In the genomic region with DNA sequence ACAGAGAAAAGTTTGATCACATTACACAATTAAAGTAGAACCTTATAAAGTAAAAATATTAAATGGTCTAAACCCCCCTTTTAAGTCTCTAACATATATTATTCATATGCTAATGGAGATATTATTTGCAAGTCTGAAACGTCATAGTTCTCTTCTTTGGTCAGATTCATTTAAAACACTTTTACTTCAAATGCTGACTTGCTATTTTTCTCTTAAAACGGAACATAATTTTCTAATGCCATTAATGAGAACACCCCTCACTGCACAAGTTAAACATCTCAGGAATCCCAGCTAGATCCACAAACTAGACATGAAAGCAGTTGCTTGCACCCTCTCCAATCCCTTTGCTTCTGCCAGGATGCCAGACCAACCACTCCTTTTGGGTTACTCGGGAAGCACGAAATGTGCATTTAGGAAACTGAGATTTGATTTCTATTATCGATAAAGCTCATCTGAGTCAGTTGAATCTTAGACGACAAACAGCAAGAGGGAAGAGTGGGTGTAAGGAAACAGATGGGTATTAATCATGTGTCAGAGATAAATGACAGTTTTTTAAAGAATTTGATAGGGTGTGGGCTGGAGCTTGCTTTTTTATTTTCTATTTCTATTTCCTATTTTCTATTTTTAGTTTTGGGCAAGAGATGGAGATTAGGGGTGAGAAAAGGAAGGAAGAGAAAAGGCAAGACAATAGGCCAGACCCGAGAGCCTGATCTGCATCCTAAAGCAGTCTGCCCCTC, we compare ENCODE assay signal across 9 cellular contexts. TPM values are rescaled to one million over a fixed set of nuclear protein-coding genes. Genes with fewer than 3 reads are reported as not detected.
DNase-seq lines count a peak whose midpoint lies in the region; ATAC-seq, FAIRE-seq and TF ChIP-seq lines count a peak whose summit lies in the region.
"Had no signal": no experiment of that assay in that cellular context is flagged by ENCODE, and none has a peak within 500 bp of the region (broad histone marks: within the 10 kb centered on the region; RNA-seq: fewer than 3 reads in every experiment).

No MANE protein-coding gene starts in this region.

- H3K27ac ChIP-seq in MM.1S (ENCODE audit: low read length) (no peak overlapping the region), dorsolateral prefrontal cortex (peak overlapping the region in 53 of 59 donors; percentile 45 to 93 (median 86)), pancreas (no peak overlapping the region)

- WGBS in pancreas, 2 donors: 36 to 39% methylated on average over 7 of the region's 7 CpGs

- no peak for FAIRE-seq in pancreas (lab: Jason Lieb, UNC)

- H3K27me3 ChIP-seq in MM.1S (replicated peaks; ENCODE audit: insufficient read depth, low read length) (no peaks in the 10 kb centered on the region), dorsolateral prefrontal cortex (peaks cover 0 to 25% (median 0%) of the 10 kb centered on the region in 45 donors), pancreas (no peaks in the 10 kb centered on the region)

- H3K9ac ChIP-seq in MM.1S (ENCODE audit: low read length): peak overlapping the region; percentile 55; the same call in 1 of the 2 replicates

- peaks cover 3% of the 10 kb centered on the region; the same call in 1 of the 2 replicates for H3K79me2 ChIP-seq in MM.1S (ENCODE audit: low read length)

- H3K4me1 ChIP-seq in MM.1S (ENCODE audit: low read length) (peaks cover 6% of the 10 kb centered on the region), pancreas (peaks cover 0 to 8% (median 0%) of the 10 kb centered on the region in 3 donors)

- H2AFZ ChIP-seq in MM.1S (ENCODE audit: low read length): peak overlapping the region; percentile 80

- H3K36me3 ChIP-seq in MM.1S (replicated peaks; ENCODE audit: insufficient read depth, low read length) (no peaks in the 10 kb centered on the region), pancreas (no peaks in the 10 kb centered on the region)

- H3K4me2 ChIP-seq in MM.1S (ENCODE audit: low read depth, low read length): peak overlapping the region; percentile 98

- no peaks in the 10 kb centered on the region for H3K9me2 ChIP-seq in MM.1S (replicated peaks; ENCODE audit: insufficient read depth, low read length)

- H3K9me3 ChIP-seq in MM.1S (replicated peaks; ENCODE audit: insufficient read depth, low read length) (no peaks in the 10 kb centered on the region), pancreas (no peaks in the 10 kb centered on the region)

- peak; percentile 10 for DNase-seq in NCI-H2107 treated with DMSO at 0.1 percent for 48 hours (lab: John Stamatoyannopoulos, UW; ENCODE audit: unreplicated experiment)
- no peak for DNase-seq in NCI-H2107 (lab: John Stamatoyannopoulos, UW)
- DNase-seq in MM.1S: no peak
- DNase-seq in dorsolateral prefrontal cortex: no peak
- DNase-seq in pancreas: no peak
- no peak for DNase-seq in epidermal melanocyte (ENCODE audit: insufficient read length, low spot score)
- DNase-seq in stimulated activated CD4-positive, alpha-beta T cell treated with anti-CD3 and anti-CD28 coated beads, Interleukin-4, amount 100 ng/mL, for 24 hours: no peak

- H4K20me1 ChIP-seq in MM.1S (ENCODE audit: insufficient read depth, low read length): no peaks in the 10 kb centered on the region

- intact Hi-C loops in dorsolateral prefrontal cortex (cut with DNase I): no loop called here
- intact Hi-C loops in pancreas (cut with DNase I): no loop called here

- no peaks in the 10 kb centered on the region for H3F3A ChIP-seq in MM.1S (ENCODE audit: insufficient read depth, low read length)

- H3K4me3 ChIP-seq in MM.1S (ENCODE audit: low read length) (peak overlapping the region; percentile 86), dorsolateral prefrontal cortex (peak overlapping the region; percentile 41 to 84 (median 71)), pancreas (peak overlapping the region in 3 of 4 donors; percentile 36 to 69 (median 52))

- TF ChIP-seq CTCF in MM.1S (IDR thresholded peaks at IDR 0.05; ENCODE audit: low read length): no peak
- TF ChIP-seq CTCF in dorsolateral prefrontal cortex (IDR thresholded peaks at IDR 0.05 in 54 of 56, conservative IDR thresholded peaks at IDR 0.05 in 2 of 56; ENCODE audit: low read depth in 1 of 56, partially characterized antibody in 56 of 56): no peak
- TF ChIP-seq CTCF in pancreas (IDR thresholded peaks at IDR 0.05): no peak

- ATAC-seq in pancreas: no peak
- ATAC-seq in HG02798 (IDR thresholded peaks at IDR 0.05; ENCODE audit: poor library complexity, unreplicated experiment): no peak

RNA-seq across cellular contexts. Expression of a gene that starts 1.5 kb away (rescaled TPM):
- total RNA-seq in dorsolateral prefrontal cortex: 100 to 1,000 TPM in 107 of 120 experiments, 10 to 100 TPM in 13; 43.3 to 246 (median 148) TPM
- total RNA-seq in pancreas: 1 to 10 TPM; 2.6 to 5.5 (median 4.0) TPM
- polyA plus RNA-seq in pancreas: 1 to 10 TPM in 1 of 2 donors, under 1 TPM in 1; 0.38 to 1.2 TPM

RNA-seq across cellular contexts. Expression of a gene that starts 23.9 kb away (rescaled TPM):
- total RNA-seq in dorsolateral prefrontal cortex (under 1 TPM in 2 of 120 experiments, not detected in 118; 0.55 to 0.88 TPM), pancreas (under 1 TPM in 1 of 6 donors, not detected in 5; 0.83 TPM)
- polyA plus RNA-seq in pancreas: 1 to 10 TPM in 1 of 2 donors, not detected in 1; 1.1 TPM
- total RNA-seq: glomerular endothelial cell had no signal

RNA-seq across cellular contexts. Expression of a gene that starts 53.9 kb away (rescaled TPM):
- total RNA-seq in dorsolateral prefrontal cortex: 1 to 10 TPM in 2 of 120 experiments, under 1 TPM in 42, not detected in 76; 0.16 to 2.6 (median 0.35) TPM
- under 1 TPM in 4 of 6 donors, not detected in 2; 0.12 to 0.23 (median 0.16) TPM for total RNA-seq in pancreas
- polyA plus RNA-seq in pancreas: under 1 TPM; 0.49 to 0.56 TPM

Comparison
In these comparisons a context has a peak if more than half of its experiments do, and no peak if none do; other contexts are left out.
1. H3K27ac ChIP-seq: peak in dorsolateral prefrontal cortex (53 of 59); none in MM.1S (single experiment) and pancreas (0 of 4).
2. RNA of a gene that starts 1.5 kb away (total RNA-seq): 43.3 to 246 TPM in dorsolateral prefrontal cortex; 2.6 to 5.5 TPM in pancreas; every median in the first group is over 4 times any median in the second.
3. Peak in every context shown above with its lines, with median percentiles within 50 percentile points of each other: H3K4me3 ChIP-seq.